Comparison of ENCODE assay signal across 12 cellular contexts in the genomic region with DNA sequence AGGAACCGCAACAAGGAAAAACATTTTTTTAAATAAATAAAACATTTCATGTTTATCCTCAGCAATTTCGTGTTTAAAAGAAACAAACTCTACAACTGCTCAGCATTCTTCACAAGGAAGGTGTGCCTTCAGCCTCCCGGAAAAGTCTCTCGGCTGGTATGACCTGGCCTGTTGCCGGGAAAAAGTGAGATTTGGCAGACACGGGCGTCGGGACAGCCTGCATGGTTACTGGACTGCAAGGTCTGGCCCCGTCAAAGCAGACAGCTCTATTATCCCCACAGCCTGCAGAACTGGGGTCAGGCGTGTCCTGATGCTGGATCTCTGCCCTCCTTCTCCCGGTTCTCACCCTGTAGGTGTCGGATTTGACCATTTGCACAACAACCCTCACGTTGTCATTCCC.
DNase-seq lines count a peak whose midpoint lies in the region; ATAC-seq and TF ChIP-seq lines count a peak whose summit lies in the region.
"Had no signal": no experiment of that assay in that cellular context is flagged by ENCODE, and none has a peak within 500 bp of the region (broad histone marks: within the 10 kb centered on the region; RNA-seq: fewer than 3 reads in every experiment).

No MANE protein-coding gene starts in this region.

- H3K27me3 ChIP-seq in heart right ventricle: no peaks in the 10 kb centered on the region
- H3K27me3 ChIP-seq in neuronal stem cell (ENCODE audit: control insufficient read depth in 3 of 3, insufficient read depth in 3 of 3, low read depth in 1 of 3, low read length in 3 of 3): no peaks in the 10 kb centered on the region
- H3K27me3 ChIP-seq in effector memory CD4-positive, alpha-beta T cell (replicated peaks; ENCODE audit: control insufficient read depth, insufficient read depth, low read length, poor library complexity, severe bottlenecking): no peaks in the 10 kb centered on the region
- H3K27me3 ChIP-seq: suprapubic skin had no signal

- no peaks in the 10 kb centered on the region for H3K9me3 ChIP-seq in heart right ventricle
- H3K9me3 ChIP-seq in neuronal stem cell (replicated peaks in 1 of 2; ENCODE audit: control insufficient read depth in 2 of 2, insufficient read depth in 1 of 2, low read depth in 1 of 2, low read length in 2 of 2): peaks cover 0 to 2% of the 10 kb centered on the region in 2 donors
- no peaks in the 10 kb centered on the region for H3K9me3 ChIP-seq in effector memory CD4-positive, alpha-beta T cell (ENCODE audit: control insufficient read depth, low read length)
- H3K9me3 ChIP-seq: suprapubic skin had no signal

- H4K91ac ChIP-seq in neuronal stem cell (ENCODE audit: low read depth, low read length, poor library complexity): no peak overlapping the region

- intact Hi-C loops in heart right ventricle (cut with DNase I): no loop called here

- H3K36me3 Mint-ChIP-seq in activated CD8-positive, alpha-beta memory T cell treated with anti-CD3 and anti-CD28 coated beads, Interleukin-2, amount 10 ng/mL, durations not matched to agents 7 days and 5 days: no peaks in the 10 kb centered on the region
- H3K36me3 Mint-ChIP-seq: IgD-negative memory B cell had no signal

- no peak overlapping the region for H2BK120ac ChIP-seq in neuronal stem cell (ENCODE audit: low read depth, low read length)

- no peak overlapping the region for H2BK5ac ChIP-seq in neuronal stem cell (ENCODE audit: low read length)

- 11 to 15% methylated on average over 13 of the region's 13 CpGs for WGBS in heart right ventricle, 2 donors
- no CpG with 5 or more reads among the region's 13 CpGs for WGBS in neuronal stem cell (ENCODE audit: extremely low coverage in 2 of 2, insufficient read length in 2 of 2, insufficient replicate concordance in 1 of 2), 2 donors

- no peak overlapping the region for H3K14ac ChIP-seq in neuronal stem cell (ENCODE audit: low read length)

- no peak overlapping the region for H3K4me3 Mint-ChIP-seq in activated CD8-positive, alpha-beta memory T cell treated with anti-CD3 and anti-CD28 coated beads, Interleukin-2, amount 10 ng/mL, durations not matched to agents 7 days and 5 days
- H3K4me3 Mint-ChIP-seq: IgD-negative memory B cell had no signal

- H2BK15ac ChIP-seq in neuronal stem cell (ENCODE audit: low read length): no peak overlapping the region

- peaks cover 0 to 22% (median 15%) of the 10 kb centered on the region in 9 donors for H3K4me1 ChIP-seq in heart right ventricle
- H3K4me1 ChIP-seq in neuronal stem cell (ENCODE audit: control insufficient read depth in 2 of 2, insufficient read depth in 1 of 2, low read depth in 1 of 2, low read length in 2 of 2): no peaks in the 10 kb centered on the region
- H3K4me1 ChIP-seq in effector memory CD4-positive, alpha-beta T cell (ENCODE audit: control insufficient read depth, insufficient read depth, low read length, poor library complexity, severe bottlenecking): no peaks in the 10 kb centered on the region

- no peak overlapping the region for H3K4ac ChIP-seq in neuronal stem cell (ENCODE audit: low read length)

- H3K9ac ChIP-seq in neuronal stem cell (ENCODE audit: low read depth, low read length, poor library complexity): no peak overlapping the region

- peak overlapping the region; percentile 19 for H3K18ac ChIP-seq in neuronal stem cell (ENCODE audit: low read length)

- H3K4me3 ChIP-seq in heart right ventricle (no peak overlapping the region), neuronal stem cell (ENCODE audit: low read length in 2 of 2) (no peak overlapping the region)
- H3K4me3 ChIP-seq in effector memory CD4-positive, alpha-beta T cell (ENCODE audit: insufficient read depth, low read depth, low read length, poor library complexity, severe bottlenecking): no peak overlapping the region
- H3K4me3 ChIP-seq: suprapubic skin had no signal

- H3K27ac ChIP-seq in heart right ventricle (peak overlapping the region in 3 of 10 donors; percentile 25 to 53 (median 45)), neuronal stem cell (replicated peaks; ENCODE audit: low read length) (no peak overlapping the region)
- H3K27ac ChIP-seq in effector memory CD4-positive, alpha-beta T cell (ENCODE audit: insufficient read depth, low read length, poor library complexity, severe bottlenecking): no peak overlapping the region
- H3K27ac ChIP-seq: suprapubic skin had no signal

- no peak for TF ChIP-seq CTCF in heart right ventricle (IDR thresholded peaks at IDR 0.05)

- H3K27ac Mint-ChIP-seq in activated CD8-positive, alpha-beta memory T cell treated with anti-CD3 and anti-CD28 coated beads, Interleukin-2, amount 10 ng/mL, durations not matched to agents 7 days and 5 days: no peak overlapping the region
- H3K27ac Mint-ChIP-seq: IgD-negative memory B cell had no signal

- H3K9me3 Mint-ChIP-seq in activated CD8-positive, alpha-beta memory T cell treated with anti-CD3 and anti-CD28 coated beads, Interleukin-2, amount 10 ng/mL, durations not matched to agents 7 days and 5 days (ENCODE audit: low read depth): no peaks in the 10 kb centered on the region

- ATAC-seq in heart right ventricle: peak; percentile 76 to 96 (median 90)
- ATAC-seq in activated CD8-positive, alpha-beta memory T cell treated with anti-CD3 and anti-CD28 coated beads, Interleukin-2, amount 10 ng/mL, durations not matched to agents 7 days and 5 days: no peak

- no peaks in the 10 kb centered on the region for H3K36me3 ChIP-seq in heart right ventricle
- H3K36me3 ChIP-seq in neuronal stem cell (replicated peaks in 1 of 2; ENCODE audit: control insufficient read depth in 2 of 2, insufficient read depth in 2 of 2, low read length in 2 of 2): no peaks in the 10 kb centered on the region
- no peaks in the 10 kb centered on the region for H3K36me3 ChIP-seq in effector memory CD4-positive, alpha-beta T cell (ENCODE audit: control insufficient read depth, insufficient read depth, low read length)
- H3K36me3 ChIP-seq: suprapubic skin had no signal

- no peak overlapping the region for H2BK12ac ChIP-seq in neuronal stem cell (ENCODE audit: low read length)

- peak; percentile 58 for DNase-seq in AG08396 (ENCODE audit: low spot score)
- DNase-seq in amniotic epithelial cell (ENCODE audit: low read depth): peak; percentile 59
- DNase-seq in heart right ventricle: peak; percentile 68 to 77
- no peak for DNase-seq in neuronal stem cell (ENCODE audit: low spot score)
- DNase-seq in activated T-cell treated with anti-CD3 and anti-CD28 coated beads for 4 hours: no peak
- no peak for DNase-seq in effector memory CD4-positive, alpha-beta T cell
- no peak for DNase-seq in activated CD8-positive, alpha-beta memory T cell treated with anti-CD3 and anti-CD28 coated beads, Interleukin-2, amount 10 ng/mL, durations not matched to agents 7 days and 5 days
- DNase-seq in foreskin melanocyte: no peak
- DNase-seq: activated CD4-positive, CD25-positive, alpha-beta regulatory T cell; SIG-M5 had no signal

- no peak overlapping the region for H2AK5ac ChIP-seq in neuronal stem cell (ENCODE audit: low read depth, low read length)

- H3K4me1 Mint-ChIP-seq in activated CD8-positive, alpha-beta memory T cell treated with anti-CD3 and anti-CD28 coated beads, Interleukin-2, amount 10 ng/mL, durations not matched to agents 7 days and 5 days: peaks cover 1% of the 10 kb centered on the region
- H3K4me1 Mint-ChIP-seq: IgD-negative memory B cell had no signal

- H3K27me3 Mint-ChIP-seq in activated CD8-positive, alpha-beta memory T cell treated with anti-CD3 and anti-CD28 coated beads, Interleukin-2, amount 10 ng/mL, durations not matched to agents 7 days and 5 days: peaks cover 24% of the 10 kb centered on the region
- H3K27me3 Mint-ChIP-seq: IgD-negative memory B cell had no signal

- no peak overlapping the region for H4K8ac ChIP-seq in neuronal stem cell (ENCODE audit: low read depth, low read length)

- H3K4me2 ChIP-seq in neuronal stem cell (ENCODE audit: insufficient read depth, low read length, poor library complexity, severe bottlenecking): no peak overlapping the region

- no peak overlapping the region for H2AFZ ChIP-seq in neuronal stem cell (ENCODE audit: low read length)

- no peak overlapping the region for H3K23ac ChIP-seq in neuronal stem cell (ENCODE audit: low read depth, low read length, poor library complexity)

- H3K79me1 ChIP-seq in neuronal stem cell (ENCODE audit: low read depth, low read length): no peaks in the 10 kb centered on the region

- CTCF ChIA-PET in activated CD8-positive, alpha-beta memory T cell treated with anti-CD3 and anti-CD28 coated beads, Interleukin-2, amount 10 ng/mL, durations not matched to agents 7 days and 5 days (lab: Charles Lee): no interaction called here

Comparison
In these comparisons a context has a peak if more than half of its experiments do, and no peak if none do; other contexts are left out.
1. DNase-seq: peak in AG08396 (single experiment), amniotic epithelial cell (single experiment) and heart right ventricle (2 of 2); none in neuronal stem cell (single experiment), activated T-cell treated with anti-CD3 and anti-CD28 coated beads for 4 hours (single experiment), effector memory CD4-positive, alpha-beta T cell (0 of 3), activated CD8-positive, alpha-beta memory T cell treated with anti-CD3 and anti-CD28 coated beads, Interleukin-2, amount 10 ng/mL, durations not matched to agents 7 days and 5 days (single experiment) and foreskin melanocyte (single experiment).